Comparison of ENCODE assay signal across 8 cellular contexts in genomic region chr10:22606164-22606614, GRCh38.
DNase-seq lines count a peak whose midpoint lies in the region; ATAC-seq, FAIRE-seq and TF ChIP-seq lines count a peak whose summit lies in the region.

No MANE protein-coding gene starts in this region.

- no peak for TF ChIP-seq CTCF in colonic mucosa (IDR thresholded peaks at IDR 0.05)

- H3K9me3 ChIP-seq in colonic mucosa (no peaks in the 10 kb centered on the region), small intestine (ENCODE audit: control insufficient read depth, low read depth) (no peaks in the 10 kb centered on the region)

- intact Hi-C loops in colonic mucosa (cut with DNase I): no loop called here

- H3K4me1 ChIP-seq in colonic mucosa (peaks cover 9% of the 10 kb centered on the region), small intestine (ENCODE audit: control insufficient read depth in 2 of 2, insufficient read depth in 1 of 2, low read depth in 1 of 2, low read length in 1 of 2) (peaks cover 0 to 12% of the 10 kb centered on the region in 2 donors)

- peak; percentile 34 for DNase-seq in stimulated activated CD4-positive, alpha-beta T cell treated with anti-CD3 and anti-CD28 coated beads, Interleukin-15, amount 100 ng/mL, for 24 hours
- DNase-seq in stimulated activated CD4-positive, alpha-beta T cell treated with anti-CD3 and anti-CD28 coated beads, Interleukin-2, amount 100 ng/mL, for 48 hours: no peak
- peak; percentile 75 to 78 for DNase-seq in NOMO-1 (lab: John Stamatoyannopoulos, UW; ENCODE audit: unreplicated experiment in 2 of 2)
- DNase-seq in colonic mucosa: no peak
- peak; percentile 52 for DNase-seq in small intestine
- no peak for DNase-seq in DMS153 treated with DMSO at 0.1 percent for 48 hours (lab: John Stamatoyannopoulos, UW; ENCODE audit: unreplicated experiment)
- DNase-seq in NCI-H748 treated with DMSO at 0.1 percent for 48 hours (lab: John Stamatoyannopoulos, UW): no peak

- H3K27ac ChIP-seq in colonic mucosa (peak overlapping the region; percentile 39), small intestine (ENCODE audit: low read depth in 1 of 2, low read length in 1 of 2) (peak overlapping the region; percentile 5 to 80)

- H3K36me3 ChIP-seq in colonic mucosa: no peaks in the 10 kb centered on the region
- no peaks in the 10 kb centered on the region for H3K36me3 ChIP-seq in small intestine (ENCODE audit: control insufficient read depth in 2 of 2, insufficient read depth in 2 of 2, low read length in 2 of 2)

- H3K9ac ChIP-seq in colonic mucosa (ENCODE audit: low read depth in 2 of 2, low read length in 2 of 2): no peak overlapping the region

- FAIRE-seq in small intestine (lab: Jason Lieb, UNC): no peak

- ATAC-seq in HG02798 (IDR thresholded peaks at IDR 0.05; ENCODE audit: poor library complexity, unreplicated experiment): peak; percentile 97

- 58 to 84% (median 65%) methylated on average over 6 of the region's 6 CpGs for WGBS in small intestine, 3 donors

- H3K4me3 ChIP-seq in colonic mucosa (no peak overlapping the region), small intestine (ENCODE audit: low read depth in 1 of 2, low read length in 2 of 2) (no peak overlapping the region)

- H3K27me3 ChIP-seq in colonic mucosa (no peaks in the 10 kb centered on the region), small intestine (ENCODE audit: control insufficient read depth in 2 of 2, insufficient read depth in 2 of 2, low read length in 2 of 2) (no peaks in the 10 kb centered on the region)

Comparison
In these comparisons a context has a peak if more than half of its experiments do, and no peak if none do; other contexts are left out.
1. DNase-seq: peak in stimulated activated CD4-positive, alpha-beta T cell treated with anti-CD3 and anti-CD28 coated beads, Interleukin-15, amount 100 ng/mL, for 24 hours (single experiment), NOMO-1 (2 of 2) and small intestine (single experiment); none in stimulated activated CD4-positive, alpha-beta T cell treated with anti-CD3 and anti-CD28 coated beads, Interleukin-2, amount 100 ng/mL, for 48 hours (0 of 2), colonic mucosa (single experiment), DMS153 treated with DMSO at 0.1 percent for 48 hours (single experiment) and NCI-H748 treated with DMSO at 0.1 percent for 48 hours (single experiment).